16 cellular contexts compared by ENCODE assay signal in the genomic region with DNA sequence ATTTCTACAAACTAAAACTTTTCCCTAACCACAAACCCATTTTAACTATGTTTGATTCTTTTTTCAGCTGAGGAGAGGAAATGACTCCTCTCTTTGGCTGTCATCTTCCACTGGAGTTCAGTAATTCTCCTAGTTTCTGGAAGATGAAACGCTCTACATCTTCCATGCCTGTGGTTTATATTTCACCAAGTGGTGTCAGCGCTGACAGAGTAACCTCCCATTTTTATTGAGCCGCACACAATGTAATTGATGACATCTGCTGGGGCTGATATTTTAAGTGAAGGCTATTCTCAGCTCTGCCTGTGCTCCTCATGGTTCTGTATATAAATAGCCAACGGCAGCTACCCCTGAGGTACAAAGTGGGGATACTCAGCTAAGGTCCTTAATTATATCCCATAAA.
DNase-seq lines count a peak whose midpoint lies in the region; ATAC-seq and TF ChIP-seq lines count a peak whose summit lies in the region.
"Had no signal": no experiment of that assay in that cellular context is flagged by ENCODE, and none has a peak within 500 bp of the region (broad histone marks: within the 10 kb centered on the region; RNA-seq: fewer than 3 reads in every experiment).

No MANE protein-coding gene starts in this region.

- CTCF ChIA-PET in SK-N-SH (lab: Yijun Ruan, JAX), result interaction anchor here (1.6 kb wide), 1 partner anchor 56 kb away, joined by 8 read pairs; no protein-coding TSS in a partner anchor
- CTCF ChIA-PET in activated CD4-positive, alpha-beta T cell treated with anti-CD3 and anti-CD28 coated beads for 36 hours (lab: Charles Lee), result no interaction called here

- 0 out of 4 replicates have a peak, but pooled peaks of 1 of the 2 experiments have one; percentile 48 for TF ChIP-seq EP300 in SK-N-SH (IDR thresholded peaks at IDR 0.05; ENCODE audit: borderline replicate concordance in 1 of 2, low read depth in 1 of 2, low read length in 1 of 2)

- peak overlapping the region in 1 of 2 experiments; percentile 63; a peak in 2 of 4 replicates for H3K27ac ChIP-seq in SK-N-SH (ENCODE audit: low read depth in 2 of 2, low read length in 1 of 2)
- peak overlapping the region; percentile 43 for H3K27ac ChIP-seq in smooth muscle cell (ENCODE audit: low read depth)
- H3K27ac ChIP-seq: parathyroid adenoma, PC-9, WERI-Rb-1 had no signal

- no peak overlapping the region for H3K27ac Mint-ChIP-seq in activated CD4-positive, alpha-beta T cell treated with anti-CD3 and anti-CD28 coated beads for 36 hours
- H3K27ac Mint-ChIP-seq in stimulated activated effector memory CD8-positive, alpha-beta T cell treated with anti-CD3 and anti-CD28 coated beads, Interleukin-12 subunit alpha, Interleukin-12 subunit beta, amount 100 ng/mL, for 72 hours, result no peak overlapping the region

- H3K27me3 Mint-ChIP-seq in activated CD4-positive, alpha-beta T cell treated with anti-CD3 and anti-CD28 coated beads for 36 hours, result peaks cover 15% of the 10 kb centered on the region

- no peaks in the 10 kb centered on the region for H3K9me2 ChIP-seq in SK-N-SH

- H3K36me3 Mint-ChIP-seq in activated CD4-positive, alpha-beta T cell treated with anti-CD3 and anti-CD28 coated beads for 36 hours (ENCODE audit: low read depth), result no peaks in the 10 kb centered on the region
- no peaks in the 10 kb centered on the region for H3K36me3 Mint-ChIP-seq in stimulated activated effector memory CD8-positive, alpha-beta T cell treated with anti-CD3 and anti-CD28 coated beads, Interleukin-12 subunit alpha, Interleukin-12 subunit beta, amount 100 ng/mL, for 72 hours

- no peaks in the 10 kb centered on the region for H3K4me1 Mint-ChIP-seq in activated CD4-positive, alpha-beta T cell treated with anti-CD3 and anti-CD28 coated beads for 36 hours
- H3K4me1 Mint-ChIP-seq in stimulated activated effector memory CD8-positive, alpha-beta T cell treated with anti-CD3 and anti-CD28 coated beads, Interleukin-12 subunit alpha, Interleukin-12 subunit beta, amount 100 ng/mL, for 72 hours, result no peaks in the 10 kb centered on the region

- H3K4me3 Mint-ChIP-seq in activated CD4-positive, alpha-beta T cell treated with anti-CD3 and anti-CD28 coated beads for 36 hours, result no peak overlapping the region
- H3K4me3 Mint-ChIP-seq in stimulated activated effector memory CD8-positive, alpha-beta T cell treated with anti-CD3 and anti-CD28 coated beads, Interleukin-12 subunit alpha, Interleukin-12 subunit beta, amount 100 ng/mL, for 72 hours, result no peak overlapping the region

- H4K20me1 ChIP-seq in SK-N-SH (ENCODE audit: insufficient read depth), result peaks cover 12% of the 10 kb centered on the region
- no peaks in the 10 kb centered on the region for H4K20me1 ChIP-seq in smooth muscle cell (ENCODE audit: low read depth)

- POLR2A ChIA-PET in SK-N-SH (lab: Yijun Ruan, JAX), result no interaction called here
- POLR2A ChIA-PET in activated CD4-positive, alpha-beta T cell treated with anti-CD3 and anti-CD28 coated beads for 36 hours (lab: Charles Lee), result no interaction called here

- intact Hi-C loops in activated CD4-positive, alpha-beta T cell treated with anti-CD3 and anti-CD28 coated beads for 36 hours (cut with DNase I, micrococcal nuclease), result no loop called here

- no peaks in the 10 kb centered on the region; the same call in 1 of the 2 replicates for H3K79me2 ChIP-seq in SK-N-SH (ENCODE audit: insufficient read depth)
- no peaks in the 10 kb centered on the region for H3K79me2 ChIP-seq in smooth muscle cell (ENCODE audit: low read depth)
- H3K79me2 ChIP-seq: parathyroid adenoma had no signal

- no peak for TF ChIP-seq RAD21 in SK-N-SH (IDR thresholded peaks at IDR 0.05; ENCODE audit: low read length)

- peaks cover 8 to 14% of the 10 kb centered on the region in 2 experiments; a peak in 3 of 4 replicates for H3K4me1 ChIP-seq in SK-N-SH (ENCODE audit: control insufficient read depth in 1 of 2, insufficient read depth in 2 of 2, low read depth in 1 of 2, low read length in 1 of 2)
- H3K4me1 ChIP-seq in smooth muscle cell (ENCODE audit: low read depth), result peaks cover 19% of the 10 kb centered on the region
- H3K4me1 ChIP-seq: parathyroid adenoma had no signal

- H3K4me3 ChIP-seq in SK-N-SH (ENCODE audit: low read depth in 2 of 2, low read length in 1 of 2) (no peak overlapping the region), foreskin fibroblast (ENCODE audit: low read depth in 1 of 2, low read length in 2 of 2) (no peak overlapping the region), smooth muscle cell (no peak overlapping the region)
- H3K4me3 ChIP-seq: PC-9 had no signal

- H2AFZ ChIP-seq in SK-N-SH (ENCODE audit: low read depth) (no peak overlapping the region), smooth muscle cell (ENCODE audit: low read depth) (no peak overlapping the region)
- H2AFZ ChIP-seq: parathyroid adenoma, PC-9 had no signal

- H3K9ac ChIP-seq in SK-N-SH, result peak overlapping the region; percentile 12; the same call in 1 of the 2 replicates
- H3K9ac ChIP-seq in smooth muscle cell (ENCODE audit: low read depth), result no peak overlapping the region
- H3K9ac ChIP-seq: parathyroid adenoma had no signal

- DNase-seq in EH (ENCODE audit: low read depth) (peak; percentile 98), SK-N-SH (no peak), foreskin fibroblast (peak; percentile 85 to 92), smooth muscle cell (lab: John Stamatoyannopoulos, UW; ENCODE audit: unreplicated experiment) (no peak), NOMO-1 treated with dmso at 0.1 percent for 144 hours (lab: John Stamatoyannopoulos, UW; ENCODE audit: unreplicated experiment) (no peak), GM19240 (ENCODE audit: insufficient read length, low spot score) (no peak)
- no peak for DNase-seq in activated CD4-positive, alpha-beta T cell treated with anti-CD3 and anti-CD28 coated beads for 36 hours
- DNase-seq in stimulated activated effector memory CD8-positive, alpha-beta T cell treated with anti-CD3 and anti-CD28 coated beads, Interleukin-12 subunit alpha, Interleukin-12 subunit beta, amount 100 ng/mL, for 72 hours (ENCODE audit: low spot score in 2 of 2), result no peak
- DNase-seq: DMS79; kidney glomerular epithelial cell; NCI-H187 treated with DMSO at 0.1 percent for 48 hours; NCI-H524 treated with DMSO at 0.1 percent for 48 hours; PC-9; stimulated activated naive CD4-positive, alpha-beta T cell treated with Interleukin-2 at 50 U/mL for 16 hours; WERI-Rb-1 had no signal

- no peaks in the 10 kb centered on the region for H3K27me3 ChIP-seq in SK-N-SH (ENCODE audit: insufficient read depth)
- H3K27me3 ChIP-seq in smooth muscle cell (ENCODE audit: low read depth), result no peaks in the 10 kb centered on the region

- no peaks in the 10 kb centered on the region for H3K36me3 ChIP-seq in SK-N-SH (replicated peaks in 1 of 2; ENCODE audit: control insufficient read depth in 1 of 2, insufficient read depth in 2 of 2, low read length in 1 of 2)
- H3K36me3 ChIP-seq in smooth muscle cell (ENCODE audit: low read depth), result no peaks in the 10 kb centered on the region
- H3K36me3 ChIP-seq: WERI-Rb-1 had no signal

- peak overlapping the region; percentile 53 for H3K4me2 ChIP-seq in SK-N-SH
- H3K4me2 ChIP-seq in smooth muscle cell, result peak overlapping the region; percentile 58
- H3K4me2 ChIP-seq: PC-9 had no signal

- no peaks in the 10 kb centered on the region for H3K9me3 Mint-ChIP-seq in activated CD4-positive, alpha-beta T cell treated with anti-CD3 and anti-CD28 coated beads for 36 hours (ENCODE audit: low read depth)
- no peaks in the 10 kb centered on the region for H3K9me3 Mint-ChIP-seq in stimulated activated effector memory CD8-positive, alpha-beta T cell treated with anti-CD3 and anti-CD28 coated beads, Interleukin-12 subunit alpha, Interleukin-12 subunit beta, amount 100 ng/mL, for 72 hours

- WGBS in SK-N-SH (ENCODE audit: low lambda C conversion rate), result 28% methylated on average over 4 of the region's 4 CpGs
- 62% methylated on average over 4 of the region's 4 CpGs for WGBS in smooth muscle cell (ENCODE audit: low lambda C conversion rate)

- peaks cover 20% of the 10 kb centered on the region for H3F3A ChIP-seq in SK-N-SH (replicated peaks; ENCODE audit: insufficient read depth)
- H3F3A ChIP-seq in smooth muscle cell (ENCODE audit: low read depth), result peaks cover 8% of the 10 kb centered on the region

- no peaks in the 10 kb centered on the region for H3K9me3 ChIP-seq in SK-N-SH
- H3K9me3 ChIP-seq in smooth muscle cell (replicated peaks; ENCODE audit: low read depth), result no peaks in the 10 kb centered on the region

- no peak for ATAC-seq in activated CD4-positive, alpha-beta T cell treated with anti-CD3 and anti-CD28 coated beads for 36 hours
- no peak for ATAC-seq in stimulated activated effector memory CD8-positive, alpha-beta T cell treated with anti-CD3 and anti-CD28 coated beads, Interleukin-12 subunit alpha, Interleukin-12 subunit beta, amount 100 ng/mL, for 72 hours

- no peak for TF ChIP-seq CTCF in SK-N-SH (IDR thresholded peaks at IDR 0.05)
- no peak for TF ChIP-seq CTCF in foreskin fibroblast (IDR thresholded peaks at IDR 0.05; ENCODE audit: low read depth, low read length)
- TF ChIP-seq CTCF in smooth muscle cell (IDR thresholded peaks at IDR 0.05; ENCODE audit: borderline replicate concordance, insufficient read depth, poor library complexity, severe bottlenecking), result no peak

TF ChIP-seq in SK-N-SH, 30 proteins besides CTCF, POLR2A, EP300 and RAD21:
- peak; percentile 59 for TF ChIP-seq JUND (IDR thresholded peaks at IDR 0.05)
- TF ChIP-seq PBX3 (IDR thresholded peaks at IDR 0.05), result peak; percentile 88
- TF ChIP-seq TCF12 (IDR thresholded peaks at IDR 0.05), result peak; percentile 89
- no peak for TF ChIP-seq RFX5 (IDR thresholded peaks at IDR 0.05; ENCODE audit: low read length)
- peak; percentile 45; the same call in 1 of the 2 replicates for TF ChIP-seq FOSL2 (IDR thresholded peaks at IDR 0.05; ENCODE audit: borderline replicate concordance, low read depth)
- peak; percentile 20; the same call in 1 of the 2 replicates for TF ChIP-seq NFIC (IDR thresholded peaks at IDR 0.05; ENCODE audit: borderline replicate concordance)
- peak; percentile 69; the same call in 1 of the 2 replicates for TF ChIP-seq MEF2A (IDR thresholded peaks at IDR 0.05; ENCODE audit: borderline replicate concordance, low read depth)
- no peak for TF ChIP-seq GABPA (IDR thresholded peaks at IDR 0.05; ENCODE audit: low read depth)

Comparison
In these comparisons a context has a peak if more than half of its experiments do, and no peak if none do; other contexts are left out.
1. DNase-seq: peak in EH (single experiment) and foreskin fibroblast (2 of 2); none in SK-N-SH (single experiment), smooth muscle cell (single experiment), NOMO-1 treated with dmso at 0.1 percent for 144 hours (single experiment), GM19240 (single experiment), activated CD4-positive, alpha-beta T cell treated with anti-CD3 and anti-CD28 coated beads for 36 hours (single experiment) and stimulated activated effector memory CD8-positive, alpha-beta T cell treated with anti-CD3 and anti-CD28 coated beads, Interleukin-12 subunit alpha, Interleukin-12 subunit beta, amount 100 ng/mL, for 72 hours (0 of 2).